In genomic region chr1:214694769-214695168, GRCh38 we compare ENCODE assay signal across 21 cellular contexts.
"Had no signal": no experiment of that assay in that cellular context is flagged by ENCODE, and none has a peak within 500 bp of the region (broad histone marks: within the 10 kb centered on the region; RNA-seq: fewer than 3 reads in every experiment).

No MANE protein-coding gene starts in this region.

- H3K27ac Mint-ChIP-seq: endodermal cell; memory B cell; naive thymus-derived CD8-positive, alpha-beta T cell had no signal

- H3K36me3 Mint-ChIP-seq: memory B cell had no signal

- H3K27me3 Mint-ChIP-seq: naive thymus-derived CD8-positive, alpha-beta T cell had no signal

- H3K4me3 ChIP-seq: coronary artery, dorsolateral prefrontal cortex, esophagus muscularis mucosa, gastrocnemius medialis, heart right ventricle, left lung, lower lobe of right lung had no signal

- ATAC-seq: gastrocnemius medialis; heart right ventricle; left cardiac atrium; left lung; left ventricle myocardium superior; lower lobe of right lung; naive thymus-derived CD8-positive, alpha-beta T cell had no signal

- H3K27ac ChIP-seq: coronary artery, dorsolateral prefrontal cortex, esophagus muscularis mucosa, gastrocnemius medialis, heart right ventricle, left lung, lower lobe of right lung had no signal

- H3K4me1 ChIP-seq: esophagus muscularis mucosa, gastrocnemius medialis, heart right ventricle, left lung, lower lobe of right lung had no signal

- H3K4me1 Mint-ChIP-seq: endodermal cell; memory B cell; naive thymus-derived CD8-positive, alpha-beta T cell had no signal

- H3K9me3 Mint-ChIP-seq: endodermal cell, memory B cell had no signal

- H3K4me3 Mint-ChIP-seq: endodermal cell; memory B cell; naive thymus-derived CD8-positive, alpha-beta T cell had no signal

- DNase-seq: dermis blood vessel endothelial cell; dorsolateral prefrontal cortex; effector CD4-positive, alpha-beta T cell; effector memory CD4-positive, alpha-beta T cell; endodermal cell; foreskin melanocyte; gastrocnemius medialis; glutamatergic neuron; head of caudate nucleus; heart right ventricle; hippocampal formation; left cardiac atrium; left lung; left ventricle myocardium superior; lower lobe of right lung; mesendoderm; midbrain; naive thymus-derived CD8-positive, alpha-beta T cell had no signal

- H3K9me3 ChIP-seq: esophagus muscularis mucosa, gastrocnemius medialis, left lung had no signal

- H3K36me3 ChIP-seq: esophagus muscularis mucosa, gastrocnemius medialis, heart right ventricle, left lung, lower lobe of right lung had no signal

- H3K27me3 ChIP-seq: dorsolateral prefrontal cortex, esophagus muscularis mucosa, gastrocnemius medialis, heart right ventricle, left lung had no signal
